ENCODE assay signal across 1 cellular context in the genomic region with DNA sequence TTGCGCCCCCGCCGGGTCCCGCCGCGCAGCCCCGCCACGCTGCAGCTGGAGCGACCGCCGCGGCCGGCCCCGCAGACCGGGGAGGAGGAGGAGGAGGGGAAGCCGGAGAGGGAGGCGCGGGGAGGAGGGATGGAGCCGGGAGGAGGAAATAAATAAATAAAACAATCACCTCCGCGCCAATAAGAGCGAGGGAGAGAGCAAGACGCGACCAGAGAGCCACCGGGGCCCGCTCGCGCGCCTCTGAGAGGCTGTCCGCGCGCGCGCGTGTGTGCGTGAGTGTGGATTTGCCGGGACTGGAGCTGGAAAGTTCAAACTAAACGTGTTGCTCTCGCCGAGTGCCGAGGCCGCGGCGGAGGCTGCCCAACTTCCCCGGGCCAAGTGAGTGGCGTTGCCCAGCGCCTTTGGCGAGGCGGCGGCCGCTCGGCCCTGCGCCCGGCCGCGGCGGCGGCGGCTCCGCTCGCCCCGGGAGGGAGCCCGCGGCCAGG.
TF ChIP-seq lines count a peak whose summit lies in the region.

No MANE protein-coding gene starts in this region.

TF ChIP-seq in GM12878, 131 proteins besides CTCF, POLR2A, EP300 and RAD21 (continued from another document):
- TF ChIP-seq, protein P1, sequence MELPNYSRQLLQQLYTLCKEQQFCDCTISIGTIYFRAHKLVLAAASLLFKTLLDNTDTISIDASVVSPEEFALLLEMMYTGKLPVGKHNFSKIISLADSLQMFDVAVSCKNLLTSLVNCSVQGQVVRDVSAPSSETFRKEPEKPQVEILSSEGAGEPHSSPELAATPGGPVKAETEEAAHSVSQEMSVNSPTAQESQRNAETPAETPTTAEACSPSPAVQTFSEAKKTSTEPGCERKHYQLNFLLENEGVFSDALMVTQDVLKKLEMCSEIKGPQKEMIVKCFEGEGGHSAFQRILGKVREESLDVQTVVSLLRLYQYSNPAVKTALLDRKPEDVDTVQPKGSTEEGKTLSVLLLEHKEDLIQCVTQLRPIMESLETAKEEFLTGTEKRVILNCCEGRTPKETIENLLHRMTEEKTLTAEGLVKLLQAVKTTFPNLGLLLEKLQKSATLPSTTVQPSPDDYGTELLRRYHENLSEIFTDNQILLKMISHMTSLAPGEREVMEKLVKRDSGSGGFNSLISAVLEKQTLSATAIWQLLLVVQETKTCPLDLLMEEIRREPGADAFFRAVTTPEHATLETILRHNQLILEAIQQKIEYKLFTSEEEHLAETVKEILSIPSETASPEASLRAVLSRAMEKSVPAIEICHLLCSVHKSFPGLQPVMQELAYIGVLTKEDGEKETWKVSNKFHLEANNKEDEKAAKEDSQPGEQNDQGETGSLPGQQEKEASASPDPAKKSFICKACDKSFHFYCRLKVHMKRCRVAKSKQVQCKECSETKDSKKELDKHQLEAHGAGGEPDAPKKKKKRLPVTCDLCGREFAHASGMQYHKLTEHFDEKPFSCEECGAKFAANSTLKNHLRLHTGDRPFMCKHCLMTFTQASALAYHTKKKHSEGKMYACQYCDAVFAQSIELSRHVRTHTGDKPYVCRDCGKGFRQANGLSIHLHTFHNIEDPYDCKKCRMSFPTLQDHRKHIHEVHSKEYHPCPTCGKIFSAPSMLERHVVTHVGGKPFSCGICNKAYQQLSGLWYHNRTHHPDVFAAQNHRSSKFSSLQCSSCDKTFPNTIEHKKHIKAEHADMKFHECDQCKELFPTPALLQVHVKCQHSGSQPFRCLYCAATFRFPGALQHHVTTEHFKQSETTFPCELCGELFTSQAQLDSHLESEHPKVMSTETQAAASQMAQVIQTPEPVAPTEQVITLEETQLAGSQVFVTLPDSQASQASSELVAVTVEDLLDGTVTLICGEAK (IDR thresholded peaks at IDR 0.05; ENCODE audit: borderline replicate concordance): no peak
- no peak for TF ChIP-seq SPI1 (IDR thresholded peaks at IDR 0.05; ENCODE audit: borderline replicate concordance, insufficient read depth, low read depth, low read length)
- TF ChIP-seq HCFC1 (IDR thresholded peaks at IDR 0.05; ENCODE audit: low read length): no peak
- TF ChIP-seq, protein P2, sequence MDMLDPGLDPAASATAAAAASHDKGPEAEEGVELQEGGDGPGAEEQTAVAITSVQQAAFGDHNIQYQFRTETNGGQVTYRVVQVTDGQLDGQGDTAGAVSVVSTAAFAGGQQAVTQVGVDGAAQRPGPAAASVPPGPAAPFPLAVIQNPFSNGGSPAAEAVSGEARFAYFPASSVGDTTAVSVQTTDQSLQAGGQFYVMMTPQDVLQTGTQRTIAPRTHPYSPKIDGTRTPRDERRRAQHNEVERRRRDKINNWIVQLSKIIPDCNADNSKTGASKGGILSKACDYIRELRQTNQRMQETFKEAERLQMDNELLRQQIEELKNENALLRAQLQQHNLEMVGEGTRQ (IDR thresholded peaks at IDR 0.05; ENCODE audit: borderline replicate concordance, low read depth, low read length): no peak
- TF ChIP-seq NFYA (IDR thresholded peaks at IDR 0.05; ENCODE audit: borderline replicate concordance, low read depth, low read length): no peak
- TF ChIP-seq CBX3 (IDR thresholded peaks at IDR 0.05; ENCODE audit: borderline replicate concordance, low read depth): no peak
